Comparison of ENCODE assay signal across 12 cellular contexts in genomic region chr19:35609881-35610353, GRCh38. TPM values are rescaled to one million over a fixed set of nuclear protein-coding genes. Genes with fewer than 3 reads are reported as not detected.
A peak's percentile ranks its signal among the peaks of the same experiment; 100 is the strongest.
DNase-seq lines count a peak whose midpoint lies in the region; ATAC-seq and TF ChIP-seq lines count a peak whose summit lies in the region.
"Had no signal": no experiment of that assay in that cellular context is flagged by ENCODE, and none has a peak within 500 bp of the region (broad histone marks: within the 10 kb centered on the region; RNA-seq: fewer than 3 reads in every experiment).

No MANE protein-coding gene starts in this region.

- H3K27me3 Mint-ChIP-seq in T-cell = no peaks in the 10 kb centered on the region

- no peaks in the 10 kb centered on the region for H3K36me3 Mint-ChIP-seq in T-cell
- H3K36me3 Mint-ChIP-seq: brain had no signal

- TF ChIP-seq CTCF in GM10266 (IDR thresholded peaks at IDR 0.05; ENCODE audit: control insufficient read depth, insufficient read depth, low read depth, missing control alignments) (no peak), GM20000 (IDR thresholded peaks at IDR 0.05; ENCODE audit: extremely low read depth, missing control alignments) (no peak)

- peak overlapping the region; percentile 8 for H3K4me3 ChIP-seq in effector memory CD4-positive, alpha-beta T cell (ENCODE audit: insufficient read depth, low read depth, low read length, poor library complexity, severe bottlenecking)
- H3K4me3 ChIP-seq: psoas muscle had no signal

- DNase-seq in GM10266 (ENCODE audit: extremely low spot score) (peak; percentile 40), GM20000 (ENCODE audit: low spot score) (peak; percentile 63), T-cell (peak in 12 of 34 experiments; percentile 8 to 46 (median 18))
- DNase-seq in effector memory CD4-positive, alpha-beta T cell = no peak
- DNase-seq: NK-92 treated with Interleukin-12 subunit alpha and Interleukin-12 subunit beta, amount 100 ng/mL, for 24 hours had no signal

- H3K9me3 ChIP-seq in effector memory CD4-positive, alpha-beta T cell (ENCODE audit: control insufficient read depth, low read length) = no peaks in the 10 kb centered on the region

- H3K9me3 Mint-ChIP-seq in T-cell = peaks cover 6 to 10% (median 7%) of the 10 kb centered on the region in 3 donors

- H3K4me1 Mint-ChIP-seq in T-cell = peaks cover 29 to 47% (median 36%) of the 10 kb centered on the region in 3 donors

- H3K27ac ChIP-seq in effector memory CD4-positive, alpha-beta T cell (ENCODE audit: insufficient read depth, low read length, poor library complexity, severe bottlenecking) = peak overlapping the region; percentile 39
- H3K27ac ChIP-seq: psoas muscle had no signal

- no peaks in the 10 kb centered on the region for H3K36me3 ChIP-seq in effector memory CD4-positive, alpha-beta T cell (ENCODE audit: control insufficient read depth, insufficient read depth, low read length)

- peak overlapping the region; percentile 86 to 93 for H3K27ac Mint-ChIP-seq in T-cell
- H3K27ac Mint-ChIP-seq: brain had no signal

- POLR2A ChIA-PET in T-cell (lab: Charles Lee) = interaction anchor here in 1 of 2 donors (0.7 kb wide), 1 partner anchor 147 kb away, joined by 3 read pairs; no protein-coding TSS in a partner anchor

- CTCF ChIA-PET in T-cell (lab: Charles Lee) = interaction anchor here in 1 of 2 donors (0.6 to 1.0 kb wide), 2 partner anchors 97 to 365 kb away, joined by 3 to 4 read pairs; no protein-coding TSS in a partner anchor

- peak; percentile 41 to 77 (median 65) for ATAC-seq in T-cell (replicated peaks in 1 of 4)
- no peak for ATAC-seq in HG03571 (IDR thresholded peaks at IDR 0.05; ENCODE audit: unreplicated experiment)
- no peak for ATAC-seq in HG03439 (IDR thresholded peaks at IDR 0.05; ENCODE audit: unreplicated experiment)
- ATAC-seq in HG03354 (IDR thresholded peaks at IDR 0.05; ENCODE audit: poor library complexity, severe bottlenecking, unreplicated experiment) = no peak
- ATAC-seq: psoas muscle had no signal

- peak overlapping the region in 2 of 3 donors; percentile 14 to 54 for H3K4me3 Mint-ChIP-seq in T-cell
- H3K4me3 Mint-ChIP-seq: brain had no signal

- H3K4me1 ChIP-seq in effector memory CD4-positive, alpha-beta T cell (ENCODE audit: control insufficient read depth, insufficient read depth, low read length, poor library complexity, severe bottlenecking) = peaks cover 22% of the 10 kb centered on the region

- no peaks in the 10 kb centered on the region for H3K27me3 ChIP-seq in effector memory CD4-positive, alpha-beta T cell (replicated peaks; ENCODE audit: control insufficient read depth, insufficient read depth, low read length, poor library complexity, severe bottlenecking)

RNA-seq across cellular contexts. Expression of gene HAUS5, which starts 2.6 kb away (rescaled TPM):
- 10 to 100 TPM; 25.5 to 34.1 (median 29.3) TPM for total RNA-seq in T-cell

RNA-seq across cellular contexts. Expression of gene RBM42, which starts 18.9 kb away (rescaled TPM):
- total RNA-seq in T-cell = 10 to 100 TPM; 37.6 to 74.0 (median 68.4) TPM

RNA-seq across cellular contexts. Expression of gene PMIS2, which starts 23.9 kb away (rescaled TPM):
- not detected for total RNA-seq in T-cell
- total RNA-seq: fibroblast of lung, M059J, psoas muscle had no signal

RNA-seq across cellular contexts. Expression of gene ETV2, which starts 31.6 kb away (rescaled TPM):
- 1 to 10 TPM in 2 of 5 donors, under 1 TPM in 2, not detected in 1; 0.67 to 2.1 (median 1.1) TPM for total RNA-seq in T-cell
- total RNA-seq: psoas muscle had no signal

RNA-seq across cellular contexts. Expression of gene COX6B1, which starts 38.2 kb away (rescaled TPM):
- total RNA-seq in T-cell = 100 to 1,000 TPM; 199 to 248 (median 225) TPM

Comparison
In these comparisons a context has a peak if more than half of its experiments do, and no peak if none do; other contexts are left out.
1. DNase-seq: peak in GM10266 (single experiment) and GM20000 (single experiment); none in effector memory CD4-positive, alpha-beta T cell (0 of 3).
2. ATAC-seq: peak in T-cell (4 of 4); none in HG03571 (single experiment), HG03439 (single experiment) and HG03354 (single experiment).